In the genomic region with DNA sequence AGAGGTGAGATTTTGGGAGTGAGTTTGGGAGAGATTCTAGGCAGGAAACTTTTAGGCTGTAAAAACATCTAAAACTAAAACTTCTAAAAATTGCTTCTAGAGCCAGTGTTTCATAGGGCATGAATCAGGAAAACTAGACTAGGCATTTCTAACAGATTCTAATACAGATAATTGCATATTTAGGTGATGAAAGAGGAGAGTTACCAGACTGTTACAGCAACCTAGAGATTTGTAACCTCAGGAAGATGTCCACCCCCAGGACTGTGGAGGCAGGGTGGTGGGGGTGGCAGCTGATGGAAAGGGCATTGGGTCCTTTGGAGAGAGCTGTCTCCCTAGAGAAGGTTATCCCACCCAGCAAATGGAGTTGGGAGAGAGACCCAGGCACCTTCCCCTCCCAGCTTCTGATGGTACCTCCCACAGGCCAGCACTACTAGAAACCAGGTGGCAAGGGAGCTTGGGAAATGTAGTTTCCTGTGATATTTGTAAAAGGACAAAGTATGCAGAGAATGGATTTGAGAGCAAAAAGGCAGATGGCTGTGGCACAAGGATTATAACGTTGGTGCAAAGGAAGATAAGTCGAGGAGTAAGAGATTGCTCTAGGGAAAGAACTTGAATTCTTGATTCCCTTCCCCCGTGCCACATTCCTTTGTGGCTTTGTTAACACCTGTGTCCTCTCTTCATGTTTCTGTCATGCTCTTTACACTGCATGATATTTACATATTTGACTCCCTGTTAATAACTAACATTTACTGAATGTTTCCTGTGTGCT, we compare ENCODE assay signal across 10 cellular contexts.
DNase-seq lines count a peak whose midpoint lies in the region; ATAC-seq, FAIRE-seq and TF ChIP-seq lines count a peak whose summit lies in the region.
"Had no signal": no experiment of that assay in that cellular context is flagged by ENCODE, and none has a peak within 500 bp of the region (broad histone marks: within the 10 kb centered on the region; RNA-seq: fewer than 3 reads in every experiment).

No MANE protein-coding gene starts in this region.

- no peak overlapping the region for H4K8ac ChIP-seq in H1 (ENCODE audit: extremely low read depth, insufficient read depth, low read length)

- DNase-seq in DND-41 = no peak
- peak; percentile 27 for DNase-seq in HTR-8/SVneo (ENCODE audit: insufficient read length, low spot score)
- DNase-seq in H1 (ENCODE audit: low read depth in 1 of 2, low spot score in 2 of 2) = no peak
- no peak for DNase-seq in activated naive CD4-positive, alpha-beta T cell (lab: John Stamatoyannopoulos, UW)
- no peak for DNase-seq in head of caudate nucleus
- no peak for DNase-seq in NCI-H2171 treated with DMSO at 0.1 percent for 48 hours (lab: John Stamatoyannopoulos, UW)
- DNase-seq: activated naive CD8-positive, alpha-beta T cell treated with anti-CD3 and anti-CD28 coated beads, Interleukin-2, amount 10 ng/mL, durations not matched to agents 7 days and 5 days; gastrocnemius medialis had no signal

- H2BK12ac ChIP-seq in H1 (ENCODE audit: low read depth, low read length) = no peak overlapping the region

- no peak for TF ChIP-seq RAD21 in H1 (IDR thresholded peaks at IDR 0.05 in 1 of 2, conservative IDR thresholded peaks at IDR 0.05 in 1 of 2; ENCODE audit: low read depth in 2 of 2, low read length in 2 of 2)

- no peak overlapping the region for H2BK120ac ChIP-seq in H1 (replicated peaks; ENCODE audit: low read depth, low read length)

- peaks cover 7% of the 10 kb centered on the region; the same call in 1 of the 2 replicates for H3K79me1 ChIP-seq in H1 (ENCODE audit: low read depth, low read length)

- no peak overlapping the region for H4K5ac ChIP-seq in H1 (ENCODE audit: insufficient read length, low read depth, low read length)

- H4K20me1 ChIP-seq in DND-41 (ENCODE audit: insufficient read depth, low read length) (peaks cover 61% of the 10 kb centered on the region), H1 (replicated peaks in 1 of 2; ENCODE audit: control insufficient read depth in 1 of 2, insufficient read depth in 2 of 2, low read length in 2 of 2) (peaks cover 0 to 8% of the 10 kb centered on the region in 2 experiments)

- H3K27me3 ChIP-seq in DND-41 (ENCODE audit: insufficient read depth, low read length, poor library complexity) (no peaks in the 10 kb centered on the region), H1 (replicated peaks in 1 of 4; ENCODE audit: control insufficient read depth in 3 of 4, extremely low read depth in 1 of 4, insufficient read depth in 3 of 4, low read length in 3 of 4) (no peaks in the 10 kb centered on the region)
- H3K27me3 ChIP-seq: gastrocnemius medialis had no signal

- H3K23me2 ChIP-seq in H1 (ENCODE audit: low read depth, low read length) = no peaks in the 10 kb centered on the region

- TF ChIP-seq EP300 in H1 (IDR thresholded peaks at IDR 0.05; ENCODE audit: borderline replicate concordance in 1 of 2, low read depth in 2 of 2, low read length in 2 of 2) = no peak

- no peak overlapping the region for H2BK15ac ChIP-seq in H1 (ENCODE audit: low read length)

- TF ChIP-seq CTCF in DND-41 (IDR thresholded peaks at IDR 0.05; ENCODE audit: borderline replicate concordance, extremely low read depth, low read length, poor library complexity, severe bottlenecking) (no peak), H1 (IDR thresholded peaks at IDR 0.05; ENCODE audit: control extremely low read depth in 1 of 3, insufficient read depth in 1 of 3, low read depth in 1 of 3, low read length in 3 of 3) (no peak)

- H3K4me3 ChIP-seq in DND-41 (ENCODE audit: low read depth in 1 of 2, low read length in 2 of 2) = no peak overlapping the region
- H3K4me3 ChIP-seq in H1 (ENCODE audit: extremely low read depth in 1 of 4, insufficient read depth in 2 of 4, low read depth in 3 of 4, low read length in 4 of 4) = no peak overlapping the region; a peak in 1 of 8 replicates
- H3K4me3 ChIP-seq: gastrocnemius medialis had no signal

- no peak overlapping the region for H3K23ac ChIP-seq in H1 (ENCODE audit: insufficient read length)

- no peak overlapping the region for H3K4ac ChIP-seq in H1 (replicated peaks; ENCODE audit: insufficient read length, low read depth, low read length)

- no peak overlapping the region for H2AK5ac ChIP-seq in H1 (ENCODE audit: low read depth, low read length)

- no peak overlapping the region for H2BK20ac ChIP-seq in H1 (ENCODE audit: low read length)

- ATAC-seq in DND-41 (ENCODE audit: insufficient read depth, low read depth) (peak; percentile 56), GM21390 (IDR thresholded peaks at IDR 0.05; ENCODE audit: unreplicated experiment) (peak; percentile 56), HG02870 (IDR thresholded peaks at IDR 0.05; ENCODE audit: unreplicated experiment) (no peak)
- ATAC-seq: gastrocnemius medialis had no signal

- CTCF ChIA-PET in H1 (lab: Charles Lee; ENCODE audit: partially characterized antibody) = interaction anchor here (0.6 to 0.9 kb wide), 3 partner anchors 27 to 349 kb away, joined by 3 read pairs; no protein-coding TSS in a partner anchor

- FAIRE-seq in HTR-8/SVneo (lab: Jason Lieb, UNC) = no peak
- FAIRE-seq in H1 (lab: Jason Lieb, UNC) = no peak

- TF ChIP-seq POLR2A in H1 (IDR thresholded peaks at IDR 0.05; ENCODE audit: control extremely low read depth in 1 of 2, low read depth in 2 of 2, low read length in 2 of 2) = no peak

- no peak overlapping the region for H2BK5ac ChIP-seq in H1 (ENCODE audit: low read depth, low read length)

- no peak overlapping the region for H4K91ac ChIP-seq in H1 (replicated peaks; ENCODE audit: insufficient read length, low read length)

- intact Hi-C loops in head of caudate nucleus (cut with DNase I) = no loop called here

- H2AFZ ChIP-seq in DND-41 (ENCODE audit: low read depth, low read length) = no peak overlapping the region
- no peak overlapping the region for H2AFZ ChIP-seq in H1 (ENCODE audit: low read length)

- H3K56ac ChIP-seq in H1 (replicated peaks; ENCODE audit: insufficient read length, low read depth, low read length) = no peak overlapping the region

- H3K18ac ChIP-seq in H1 (ENCODE audit: extremely low read depth, low read length) = no peak overlapping the region

- H3K36me3 ChIP-seq in DND-41 (ENCODE audit: insufficient read depth, low read length) (no peaks in the 10 kb centered on the region), H1 (ENCODE audit: control insufficient read depth in 2 of 4, insufficient read depth in 4 of 4, low read length in 3 of 4) (no peaks in the 10 kb centered on the region)
- H3K36me3 ChIP-seq: gastrocnemius medialis had no signal

- peaks cover 10% of the 10 kb centered on the region for H3K4me1 ChIP-seq in DND-41 (ENCODE audit: insufficient read depth, low read length)
- peaks cover 2 to 7% (median 6%) of the 10 kb centered on the region in 4 experiments; a peak in 3 of 7 replicates for H3K4me1 ChIP-seq in H1 (replicated peaks in 1 of 4; ENCODE audit: control insufficient read depth in 3 of 4, insufficient read depth in 4 of 4, low read length in 3 of 4)

- H3K9ac ChIP-seq in DND-41 (ENCODE audit: low read depth, low read length) (no peak overlapping the region), H1 (replicated peaks in 1 of 4; ENCODE audit: extremely low read depth in 1 of 4, low read depth in 3 of 4, low read length in 3 of 4) (no peak overlapping the region)

- 76% methylated on average over 3 of the region's 3 CpGs; no CpG with 5 or more reads in 1 of the 2 experiments for WGBS in H1 (ENCODE audit: extremely low coverage in 1 of 2, insufficient coverage in 1 of 2, insufficient read length in 1 of 2, insufficient replicate concordance in 2 of 2, low coverage in 1 of 2, low lambda C conversion rate in 2 of 2, missing lambda C conversion rate in 1 of 2), 2 experiments

- H3K27ac ChIP-seq in DND-41 (ENCODE audit: low read length) = no peak overlapping the region
- no peak overlapping the region for H3K27ac ChIP-seq in H1 (ENCODE audit: low read depth, low read length)
- H3K27ac ChIP-seq: gastrocnemius medialis had no signal

- H3K79me2 ChIP-seq in DND-41 (ENCODE audit: insufficient read depth, low read length) (peaks cover 81% of the 10 kb centered on the region), H1 (ENCODE audit: control insufficient read depth in 1 of 2, insufficient read depth in 2 of 2, low read length in 2 of 2) (peaks cover 0 to 82% of the 10 kb centered on the region in 2 experiments; a peak in 3 of 4 replicates)

- H3K9me3 ChIP-seq in DND-41 (ENCODE audit: insufficient read depth, low read length, severe bottlenecking) (no peaks in the 10 kb centered on the region), H1 (ENCODE audit: insufficient read depth in 2 of 2, low read depth in 1 of 2, low read length in 1 of 2) (no peaks in the 10 kb centered on the region)
- H3K9me3 ChIP-seq: gastrocnemius medialis had no signal

- H3K14ac ChIP-seq in H1 (ENCODE audit: insufficient read length) = no peak overlapping the region

- H3K4me2 ChIP-seq in DND-41 (ENCODE audit: insufficient read depth, low read length) (no peak overlapping the region), H1 (ENCODE audit: insufficient read depth in 1 of 2, low read depth in 2 of 2, low read length in 2 of 2) (no peak overlapping the region)

- POLR2A ChIA-PET in H1 (lab: Charles Lee; ENCODE audit: partially characterized antibody) = interaction anchor here (0.7 kb wide), 1 partner anchor 1835 kb away, joined by 3 read pairs; no protein-coding TSS in a partner anchor

TF ChIP-seq in H1, 55 proteins besides CTCF, POLR2A, EP300 and RAD21:
- TF ChIP-seq EZH2 (IDR thresholded peaks at IDR 0.05; ENCODE audit: low read depth, low read length, severe bottlenecking) (no peak), TCF12 (IDR thresholded peaks at IDR 0.05; ENCODE audit: low read depth, low read length) (peak; percentile 68; the same call in 1 of the 2 replicates), TEAD4 (IDR thresholded peaks at IDR 0.05; ENCODE audit: low read depth, low read length) (peak; percentile 53; the same call in 1 of the 2 replicates), SIX5 (IDR thresholded peaks at IDR 0.05; ENCODE audit: low read depth, low read length) (peak; percentile 63)
TF ChIP-seq in H1: peak in this region for 3.
